Comparison of ENCODE assay signal across 24 cellular contexts in genomic region chr7:44729949-44730590, GRCh38. TPM values are rescaled to one million over a fixed set of nuclear protein-coding genes. Genes with fewer than 3 reads are reported as not detected.
DNase-seq lines count a peak whose midpoint lies in the region; ATAC-seq and TF ChIP-seq lines count a peak whose summit lies in the region.
"Had no signal": no experiment of that assay in that cellular context is flagged by ENCODE, and none has a peak within 500 bp of the region (broad histone marks: within the 10 kb centered on the region; RNA-seq: fewer than 3 reads in every experiment).

No MANE protein-coding gene starts in this region.

- DNase-seq in H4 (ENCODE audit: low spot score) (peak; percentile 31), UCSD-AML1 (lab: John Stamatoyannopoulos, UW; ENCODE audit: unreplicated experiment) (peak; percentile 10), left lung (no peak), KG1 (lab: John Stamatoyannopoulos, UW) (no peak), GF-D8 (lab: John Stamatoyannopoulos, UW) (no peak)
- DNase-seq: ACHN; activated B cell treated with CpG ODN at 0.5 μM for 24 hours; activated CD4-positive, alpha-beta T cell treated with anti-CD3 and anti-CD28 coated beads, Interleukin-2, amount 50 U/mL, for 48 hours; activated effector memory CD4-positive, alpha-beta T cell treated with anti-CD3 and anti-CD28 coated beads, Interleukin-2, amount 50 U/mL, for 16 hours; DMS 273 treated with DMSO at 0.1 percent for 48 hours; endodermal cell; mesendoderm; naive B cell; NCI-H1436 treated with DMSO at 0.1 percent for 48 hours; NCI-H524 treated with DMSO at 0.1 percent for 48 hours; occipital lobe; RPMI8226 had no signal

- H3K27ac ChIP-seq in BLaER1 (no peak overlapping the region), left lung (no peak overlapping the region)
- H3K27ac ChIP-seq: breast epithelium, C4-2B, coronary artery, right atrium auricular region had no signal

- no peak for TF ChIP-seq CTCF in left lung (IDR thresholded peaks at IDR 0.05)

- H3K4me1 ChIP-seq in BLaER1, result peaks cover 6% of the 10 kb centered on the region
- H3K4me1 ChIP-seq in left lung, result peaks cover 0 to 9% of the 10 kb centered on the region in 2 donors
- H3K4me1 ChIP-seq: breast epithelium had no signal

- no peak overlapping the region for H3K4me3 ChIP-seq in BLaER1
- H3K4me3 ChIP-seq in left lung, result no peak overlapping the region
- H3K4me3 ChIP-seq: breast epithelium, coronary artery, right atrium auricular region had no signal

- H3K9me3 ChIP-seq in BLaER1, result no peaks in the 10 kb centered on the region
- no peaks in the 10 kb centered on the region for H3K9me3 ChIP-seq in left lung
- H3K9me3 ChIP-seq: breast epithelium, right atrium auricular region had no signal

- H3K36me3 ChIP-seq in BLaER1 (no peaks in the 10 kb centered on the region), left lung (no peaks in the 10 kb centered on the region)
- H3K36me3 ChIP-seq: breast epithelium, right atrium auricular region had no signal

- intact Hi-C loops in left lung (cut with DNase I), result no loop called here

- no peaks in the 10 kb centered on the region for H4K20me1 ChIP-seq in BLaER1

- H3K9ac ChIP-seq in BLaER1, result no peak overlapping the region

- ATAC-seq in left lung, result peak; percentile 44
- ATAC-seq in GM18907 (IDR thresholded peaks at IDR 0.05; ENCODE audit: unreplicated experiment), result no peak
- ATAC-seq in GM21423 (IDR thresholded peaks at IDR 0.05; ENCODE audit: unreplicated experiment), result no peak

- H3K4me2 ChIP-seq in BLaER1, result peak overlapping the region; percentile 36; the same call in 1 of the 2 replicates

- H3K27me3 ChIP-seq in BLaER1 (no peaks in the 10 kb centered on the region; the same call in 1 of the 2 replicates), left lung (no peaks in the 10 kb centered on the region)
- H3K27me3 ChIP-seq: breast epithelium, right atrium auricular region had no signal

RNA-seq across cellular contexts. Expression of gene ZMIZ2, which starts 18.6 kb away (rescaled TPM):
- total RNA-seq in H4 (2014; rRNA removed; shearing (Covaris generic)), result 3.9 and 4.6 TPM in 2 replicates
- total RNA-seq in left lung, result 10 to 100 TPM; 94.5 to 96.1 TPM

Comparison
In these comparisons a context has a peak if more than half of its experiments do, and no peak if none do; other contexts are left out.
1. DNase-seq: peak in H4 (single experiment) and UCSD-AML1 (single experiment); none in left lung (0 of 2), KG1 (single experiment) and GF-D8 (single experiment).
2. RNA of gene ZMIZ2, which starts 18.6 kb away (total RNA-seq): 94.5 to 96.1 TPM in left lung; 3.9 to 4.6 TPM in H4; every median in the first group is over 10 times any median in the second.